ENCODE assay signal across 1 cellular context in genomic region chr9:94623253-94623652, GRCh38.
TF ChIP-seq lines count a peak whose summit lies in the region.

No MANE protein-coding gene starts in this region.

TF ChIP-seq in K562, 482 proteins besides CTCF, POLR2A, EP300 and RAD21 (continued from another document):
- peak; percentile 61 for TF ChIP-seq PKNOX1 (IDR thresholded peaks at IDR 0.05)
- TF ChIP-seq MGA (IDR thresholded peaks at IDR 0.05), result peak; percentile 81
- TF ChIP-seq CTCFL (IDR thresholded peaks at IDR 0.05; ENCODE audit: borderline replicate concordance, insufficient read depth, low read depth, low read length, poor library complexity, severe bottlenecking), result peak; percentile 58
- peak; percentile 48 for TF ChIP-seq TFAP4 (CRISPR knock-in tag; IDR thresholded peaks at IDR 0.05; ENCODE audit: borderline replicate concordance)
- TF ChIP-seq CREM (IDR thresholded peaks at IDR 0.05; ENCODE audit: low read depth), result 0 out of 2 replicates have a peak, but pooled peaks have one; percentile 37
- TF ChIP-seq ZNF143 (CRISPR knock-in tag; IDR thresholded peaks at IDR 0.05), result peak; percentile 52
- peak; percentile 90 to 94 for TF ChIP-seq E2F6 (IDR thresholded peaks at IDR 0.05; ENCODE audit: borderline replicate concordance in 1 of 2, extremely low read depth in 1 of 2, insufficient read depth in 1 of 2, insufficient read length in 1 of 2, low read depth in 1 of 2, low read length in 1 of 2, poor library complexity in 1 of 2, severe bottlenecking in 1 of 2)
- TF ChIP-seq MAZ (CRISPR knock-in tag; conservative IDR thresholded peaks at IDR 0.05 in 1 of 2, IDR thresholded peaks at IDR 0.05 in 1 of 2), result peak in 1 of 2 experiments; percentile 69; a peak in 2 of 4 replicates
- 0 out of 2 replicates have a peak, but pooled peaks have one; percentile 20 for TF ChIP-seq ETV5 (CRISPR knock-in tag; IDR thresholded peaks at IDR 0.05; ENCODE audit: low read depth)
- no peak for TF ChIP-seq THRA (IDR thresholded peaks at IDR 0.05)
- TF ChIP-seq VEZF1 (CRISPR knock-in tag; IDR thresholded peaks at IDR 0.05), result peak; percentile 16; the same call in 1 of the 2 replicates
- TF ChIP-seq ZFX (CRISPR knock-in tag; IDR thresholded peaks at IDR 0.05), result peak; percentile 24; the same call in 1 of the 2 replicates
- TF ChIP-seq E2F1 (CRISPR knock-in tag; IDR thresholded peaks at IDR 0.05), result no peak
- TF ChIP-seq MEIS2 (IDR thresholded peaks at IDR 0.05; ENCODE audit: partially characterized antibody), result no peak
- TF ChIP-seq MYC (IDR thresholded peaks at IDR 0.05; ENCODE audit: low read depth, low read length), result 0 out of 2 replicates have a peak, but pooled peaks have one; percentile 52
- no peak for TF ChIP-seq MYC (CRISPR knock-in tag; IDR thresholded peaks at IDR 0.05; ENCODE audit: borderline replicate concordance, low read depth)
- TF ChIP-seq ZNF134 (CRISPR knock-in tag; conservative IDR thresholded peaks at IDR 0.05), result no peak
- peak; percentile 23; the same call in 1 of the 2 replicates for TF ChIP-seq MAX (CRISPR knock-in tag; IDR thresholded peaks at IDR 0.05)
- TF ChIP-seq NFE2 (IDR thresholded peaks at IDR 0.05; ENCODE audit: low read depth), result peak; percentile 37; the same call in 1 of the 2 replicates
- TF ChIP-seq HOXB6 (CRISPR knock-in tag; IDR thresholded peaks at IDR 0.05; ENCODE audit: borderline replicate concordance), result no peak
- TF ChIP-seq ZMIZ1 (IDR thresholded peaks at IDR 0.05; ENCODE audit: low read depth in 2 of 2, low read length in 2 of 2), result no peak
- TF ChIP-seq MEF2D (tag; conservative IDR thresholded peaks at IDR 0.05; ENCODE audit: low read depth), result no peak
